In genomic region chr19:13938361-13939027, GRCh38 we compare ENCODE assay signal across 12 cellular contexts. TPM values are rescaled to one million over a fixed set of nuclear protein-coding genes. Genes with fewer than 3 reads are reported as not detected.
A peak's percentile ranks its signal among the peaks of the same experiment; 100 is the strongest.
DNase-seq lines count a peak whose midpoint lies in the region; ATAC-seq, FAIRE-seq and TF ChIP-seq lines count a peak whose summit lies in the region.
"Had no signal": no experiment of that assay in that cellular context is flagged by ENCODE, and none has a peak within 500 bp of the region (broad histone marks: within the 10 kb centered on the region; RNA-seq: fewer than 3 reads in every experiment).

Gene PODNL1 (minus strand): TSS chr19:13938417. CDS start chr19:13938181, 236 bp downstream.

- H3K27me3 ChIP-seq in right atrium auricular region (peaks cover 6 to 7% of the 10 kb centered on the region in 2 donors), left lung (peaks cover 0 to 35% of the 10 kb centered on the region in 2 donors)

- H3K4me1 ChIP-seq in right atrium auricular region (peaks cover 0 to 9% of the 10 kb centered on the region in 2 donors), left lung (peaks cover 0 to 6% of the 10 kb centered on the region in 2 donors), urinary bladder (ENCODE audit: insufficient read depth) (no peaks in the 10 kb centered on the region)
- H3K4me1 ChIP-seq: transverse colon had no signal

- H3K4me3 ChIP-seq in right atrium auricular region (peak within 1 kb of the TSS in 1 of 2 donors; percentile 38), coronary artery (peak within 1 kb of the TSS; percentile 64), left lung (peak within 1 kb of the TSS in 1 of 2 donors; percentile 29), urinary bladder (ENCODE audit: low read depth, low read length) (peak within 1 kb of the TSS; percentile 34)

- ATAC-seq in Right ventricle myocardium inferior (peak; percentile 35), left lung (peak; percentile 75)

- FAIRE-seq in frontal cortex (lab: Jason Lieb, UNC), result no peak
- FAIRE-seq: A204.1 had no signal

- H3K36me3 ChIP-seq in right atrium auricular region (no peaks in the 10 kb centered on the region), left lung (no peaks in the 10 kb centered on the region), urinary bladder (ENCODE audit: insufficient read depth) (no peaks in the 10 kb centered on the region)
- H3K36me3 ChIP-seq: transverse colon had no signal

- intact Hi-C loops in Right ventricle myocardium inferior (cut with DNase I) (no loop called here), left lung (cut with DNase I) (no loop called here)

- no peak within 1 kb of the TSS for H3K27ac ChIP-seq in right atrium auricular region
- peak within 1 kb of the TSS; percentile 13 to 68 for H3K27ac ChIP-seq in coronary artery
- no peak within 1 kb of the TSS for H3K27ac ChIP-seq in left lung
- no peak within 1 kb of the TSS for H3K27ac ChIP-seq in urinary bladder (ENCODE audit: low read depth)
- H3K27ac ChIP-seq: transverse colon had no signal

- H3K9me3 ChIP-seq in right atrium auricular region (no peaks in the 10 kb centered on the region), left lung (no peaks in the 10 kb centered on the region)
- H3K9me3 ChIP-seq: transverse colon had no signal

- DNase-seq in Right ventricle myocardium inferior (ENCODE audit: missing footprints) (no peak), right atrium auricular region (ENCODE audit: low spot score) (no peak), coronary artery (ENCODE audit: low spot score) (no peak), left lung (peak in 1 of 2 donors; percentile 61), NCI-H2107 treated with DMSO at 0.1 percent for 48 hours (lab: John Stamatoyannopoulos, UW; ENCODE audit: unreplicated experiment) (no peak), frontal cortex (ENCODE audit: low spot score in 2 of 2) (no peak)
- no peak for DNase-seq in stimulated activated CD4-positive, alpha-beta T cell treated with anti-CD3 and anti-CD28 coated beads, Interleukin-2, amount 100 ng/mL, for 48 hours
- DNase-seq: dermis blood vessel endothelial cell, transverse colon had no signal

- 19% methylated on average over 20 of the region's 20 CpGs for WGBS in urinary bladder

- no peak for TF ChIP-seq CTCF in right atrium auricular region (IDR thresholded peaks at IDR 0.05)
- TF ChIP-seq CTCF in coronary artery (IDR thresholded peaks at IDR 0.05), result no peak
- TF ChIP-seq CTCF in left lung (IDR thresholded peaks at IDR 0.05), result no peak

RNA-seq across cellular contexts. Expression of gene PODNL1, which starts in this region (rescaled TPM):
- total RNA-seq in Right ventricle myocardium inferior (2.5 TPM), right atrium auricular region (1 to 10 TPM in 1 of 2 donors, under 1 TPM in 1; 0.47 to 1.1 TPM), left lung (10 to 100 TPM in 1 of 2 donors, 1 to 10 TPM in 1; 1.3 to 17.9 TPM), urinary bladder (0.21 TPM), frontal cortex (0.41 TPM)
- polyA plus RNA-seq in urinary bladder, result 2.4 TPM
- total RNA-seq: lung microvascular endothelial cell had no signal

Comparison
In these comparisons a context has a peak if more than half of its experiments do, and no peak if none do; other contexts are left out.
1. H3K27ac ChIP-seq: peak in coronary artery (2 of 2); none in right atrium auricular region (0 of 2), left lung (0 of 2) and urinary bladder (single experiment).